16 cellular contexts compared by ENCODE assay signal in the genomic region with DNA sequence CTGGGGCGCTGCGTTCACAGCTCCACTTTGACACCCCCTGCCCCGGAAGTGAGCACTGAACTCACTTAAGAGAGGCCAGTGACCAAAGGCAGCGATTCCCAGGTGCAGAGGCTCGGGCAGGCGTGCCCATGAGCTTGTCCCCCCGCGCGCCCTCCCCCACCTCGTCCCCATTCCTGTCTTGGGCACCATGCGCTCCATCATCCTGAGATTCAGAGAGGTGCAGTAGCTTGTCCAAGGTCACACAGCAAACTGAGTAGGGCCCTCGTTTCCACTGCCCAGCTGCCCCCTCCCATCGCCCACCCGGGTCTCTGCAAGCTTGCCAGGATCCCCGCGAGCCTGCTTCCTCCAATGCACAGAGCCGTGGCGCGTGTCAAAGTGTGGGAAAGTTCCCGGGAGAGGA.
DNase-seq lines count a peak whose midpoint lies in the region; ATAC-seq and TF ChIP-seq lines count a peak whose summit lies in the region.
"Had no signal": no experiment of that assay in that cellular context is flagged by ENCODE, and none has a peak within 500 bp of the region (broad histone marks: within the 10 kb centered on the region; RNA-seq: fewer than 3 reads in every experiment).

No MANE protein-coding gene starts in this region.

- no peak overlapping the region for H3K27ac Mint-ChIP-seq in activated T-helper 17 cell treated with anti-CD3 and anti-CD28 coated beads, Interleukin-2, amount 50 U/mL, for 72 hours
- no peak overlapping the region for H3K27ac Mint-ChIP-seq in stimulated activated effector memory CD8-positive, alpha-beta T cell treated with anti-CD3 and anti-CD28 coated beads, Interleukin-12 subunit alpha, Interleukin-12 subunit beta, amount 100 ng/mL, for 72 hours
- H3K27ac Mint-ChIP-seq: natural killer cell treated with Interleukin-12 subunit alpha and Interleukin-12 subunit beta and Interleukin-15 and Interleukin-18, amount 100 ng/mL, for 72 hours; stimulated activated memory B cell treated with anti-CD40 and anti-IgM and Interleukin-4, amounts not matched to agents 10 μg/mL and 1 μg/mL and 100 μg/mL, for 72 hours had no signal

- H3K4me3 ChIP-seq in cardiac muscle cell (peak overlapping the region; percentile 18), iPS-18a (ENCODE audit: low read length) (peak overlapping the region; percentile 75)
- H3K4me3 ChIP-seq: SJCRH30 had no signal

- intact Hi-C loops in cardiac septum (cut with DNase I) = no loop called here

- H3K36me3 Mint-ChIP-seq in activated T-helper 17 cell treated with anti-CD3 and anti-CD28 coated beads, Interleukin-2, amount 50 U/mL, for 72 hours (ENCODE audit: low read depth) = no peaks in the 10 kb centered on the region
- H3K36me3 Mint-ChIP-seq in stimulated activated effector memory CD8-positive, alpha-beta T cell treated with anti-CD3 and anti-CD28 coated beads, Interleukin-12 subunit alpha, Interleukin-12 subunit beta, amount 100 ng/mL, for 72 hours = no peaks in the 10 kb centered on the region
- H3K36me3 Mint-ChIP-seq: natural killer cell treated with Interleukin-12 subunit alpha and Interleukin-12 subunit beta and Interleukin-15 and Interleukin-18, amount 100 ng/mL, for 72 hours; stimulated activated memory B cell treated with anti-CD40 and anti-IgM and Interleukin-4, amounts not matched to agents 10 μg/mL and 1 μg/mL and 100 μg/mL, for 72 hours had no signal

- H3K27me3 ChIP-seq in cardiac muscle cell (peaks cover 56% of the 10 kb centered on the region), iPS-18a (ENCODE audit: control insufficient read depth, insufficient read depth, low read length) (peaks cover 60% of the 10 kb centered on the region)
- H3K27me3 ChIP-seq: SJCRH30 had no signal

- no peak for ATAC-seq in activated T-helper 17 cell treated with anti-CD3 and anti-CD28 coated beads, Interleukin-2, amount 50 U/mL, for 72 hours (replicated peaks)
- no peak for ATAC-seq in stimulated activated effector memory CD8-positive, alpha-beta T cell treated with anti-CD3 and anti-CD28 coated beads, Interleukin-12 subunit alpha, Interleukin-12 subunit beta, amount 100 ng/mL, for 72 hours
- ATAC-seq in HG03045 (IDR thresholded peaks at IDR 0.05; ENCODE audit: unreplicated experiment) (no peak), GM21528 (IDR thresholded peaks at IDR 0.05; ENCODE audit: low FRiP score, unreplicated experiment) (no peak)
- ATAC-seq: gastrocnemius medialis; stimulated activated memory B cell treated with anti-CD40 and anti-IgM and Interleukin-4, amounts not matched to agents 10 μg/mL and 1 μg/mL and 100 μg/mL, for 72 hours had no signal

- H3K27ac ChIP-seq in cardiac muscle cell = no peak overlapping the region
- H3K27ac ChIP-seq in iPS-18a (ENCODE audit: low read length) = no peak overlapping the region
- H3K27ac ChIP-seq: gastrocnemius medialis, SJCRH30 had no signal

- H3K27me3 Mint-ChIP-seq in activated T-helper 17 cell treated with anti-CD3 and anti-CD28 coated beads, Interleukin-2, amount 50 U/mL, for 72 hours = peaks cover 45% of the 10 kb centered on the region

- H3K4me1 Mint-ChIP-seq in activated T-helper 17 cell treated with anti-CD3 and anti-CD28 coated beads, Interleukin-2, amount 50 U/mL, for 72 hours = no peaks in the 10 kb centered on the region
- H3K4me1 Mint-ChIP-seq in stimulated activated effector memory CD8-positive, alpha-beta T cell treated with anti-CD3 and anti-CD28 coated beads, Interleukin-12 subunit alpha, Interleukin-12 subunit beta, amount 100 ng/mL, for 72 hours = peaks cover 27% of the 10 kb centered on the region

- no peaks in the 10 kb centered on the region for H3K9me3 Mint-ChIP-seq in activated T-helper 17 cell treated with anti-CD3 and anti-CD28 coated beads, Interleukin-2, amount 50 U/mL, for 72 hours
- no peaks in the 10 kb centered on the region for H3K9me3 Mint-ChIP-seq in stimulated activated effector memory CD8-positive, alpha-beta T cell treated with anti-CD3 and anti-CD28 coated beads, Interleukin-12 subunit alpha, Interleukin-12 subunit beta, amount 100 ng/mL, for 72 hours
- H3K9me3 Mint-ChIP-seq: natural killer cell treated with Interleukin-12 subunit alpha and Interleukin-12 subunit beta and Interleukin-15 and Interleukin-18, amount 100 ng/mL, for 72 hours; stimulated activated memory B cell treated with anti-CD40 and anti-IgM and Interleukin-4, amounts not matched to agents 10 μg/mL and 1 μg/mL and 100 μg/mL, for 72 hours had no signal

- TF ChIP-seq CTCF in cardiac muscle cell (IDR thresholded peaks at IDR 0.05; ENCODE audit: low read depth, low read length) = no peak

- peak overlapping the region; percentile 57 for H3K4me3 Mint-ChIP-seq in activated T-helper 17 cell treated with anti-CD3 and anti-CD28 coated beads, Interleukin-2, amount 50 U/mL, for 72 hours
- H3K4me3 Mint-ChIP-seq in stimulated activated effector memory CD8-positive, alpha-beta T cell treated with anti-CD3 and anti-CD28 coated beads, Interleukin-12 subunit alpha, Interleukin-12 subunit beta, amount 100 ng/mL, for 72 hours = peak overlapping the region; percentile 69

- H3K4me1 ChIP-seq in cardiac muscle cell (ENCODE audit: low read depth) = peaks cover 5% of the 10 kb centered on the region
- peaks cover 15% of the 10 kb centered on the region for H3K4me1 ChIP-seq in iPS-18a (ENCODE audit: control insufficient read depth, low read depth, low read length)

- no peak overlapping the region for H3K9ac ChIP-seq in iPS-18a (ENCODE audit: low read length)

- no peaks in the 10 kb centered on the region for H3K9me3 ChIP-seq in cardiac muscle cell (ENCODE audit: low read depth)
- no peaks in the 10 kb centered on the region for H3K9me3 ChIP-seq in iPS-18a (ENCODE audit: control insufficient read depth, low read depth, low read length)
- H3K9me3 ChIP-seq: gastrocnemius medialis, SJCRH30 had no signal

- DNase-seq in cardiac muscle cell (ENCODE audit: low read depth in 1 of 2, low spot score in 1 of 2) (no peak), cardiac septum (ENCODE audit: low spot score) (no peak), CD1c-positive myeloid dendritic cell (ENCODE audit: extremely low spot score) (no peak)
- no peak for DNase-seq in stimulated activated effector memory CD8-positive, alpha-beta T cell treated with anti-CD3 and anti-CD28 coated beads, Interleukin-12 subunit alpha, Interleukin-12 subunit beta, amount 100 ng/mL, for 72 hours (ENCODE audit: low spot score in 2 of 2)
- DNase-seq: activated CD8-positive, alpha-beta memory T cell treated with anti-CD3 and anti-CD28 coated beads for 24 hours; activated naive CD4-positive, alpha-beta T cell; DMS 273 treated with DMSO at 0.1 percent for 48 hours; gastrocnemius medialis; KBM-7; SJCRH30 had no signal

- H3K36me3 ChIP-seq in cardiac muscle cell (no peaks in the 10 kb centered on the region), iPS-18a (ENCODE audit: control insufficient read depth, low read depth, low read length) (no peaks in the 10 kb centered on the region)
- H3K36me3 ChIP-seq: gastrocnemius medialis, SJCRH30 had no signal
